In the genomic region with DNA sequence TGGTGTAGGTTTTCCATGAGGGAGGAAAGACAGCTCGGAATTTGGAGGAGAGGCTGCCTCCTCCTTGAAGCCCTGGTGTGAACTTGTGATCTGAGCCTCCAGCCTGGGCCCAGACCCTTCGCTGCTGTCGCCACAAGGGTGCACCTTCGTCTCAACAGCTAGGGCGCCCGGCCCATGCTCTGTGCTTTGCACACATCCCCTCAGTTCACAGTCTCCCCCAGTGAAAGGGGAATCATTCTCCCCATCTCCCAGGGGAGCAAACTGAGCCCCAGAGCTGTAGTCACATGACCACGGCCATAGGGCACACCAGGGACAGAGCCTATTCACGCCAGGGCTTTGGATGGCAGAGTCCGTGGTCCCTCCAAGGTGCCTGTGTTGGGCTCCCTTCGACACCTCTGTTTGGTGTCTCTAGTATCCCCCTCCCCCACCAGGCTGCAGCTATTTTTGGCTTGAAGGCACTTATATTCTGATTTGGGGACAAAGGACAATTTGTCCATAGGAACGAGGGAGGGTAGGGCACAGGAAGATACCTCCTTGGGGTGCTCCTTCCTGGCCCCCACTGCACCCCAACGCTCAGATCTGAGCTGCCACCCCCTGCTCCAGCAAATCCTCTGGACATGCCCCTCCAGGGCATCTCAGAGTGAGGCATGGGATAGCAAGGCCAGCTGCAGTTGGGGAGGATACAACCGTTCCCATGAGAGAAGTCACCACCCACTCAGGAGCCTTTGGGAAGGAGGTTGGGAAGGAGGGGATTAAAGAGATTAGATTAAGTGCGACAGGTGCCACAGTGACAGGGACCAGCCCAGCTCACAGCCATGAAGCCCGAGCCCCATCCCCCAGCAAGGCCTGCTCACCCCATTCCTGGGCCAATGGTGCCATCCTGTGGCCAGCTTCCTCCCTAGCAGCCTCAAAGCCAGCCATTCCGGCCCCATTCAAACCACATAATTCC, we compare ENCODE assay signal across 8 cellular contexts. TPM values are rescaled to one million over a fixed set of nuclear protein-coding genes. Genes with fewer than 3 reads are reported as not detected.
DNase-seq lines count a peak whose midpoint lies in the region; ATAC-seq and TF ChIP-seq lines count a peak whose summit lies in the region.

No MANE protein-coding gene starts in this region.

- H3K9me3 Mint-ChIP-seq in HFFc6 (no peaks in the 10 kb centered on the region), endothelial cell (ENCODE audit: unreplicated experiment) (no peaks in the 10 kb centered on the region)

- DNase-seq in CD1c-positive myeloid dendritic cell (ENCODE audit: extremely low spot score) (peak; percentile 68), HFFc6 (peak; percentile 51), NCI-H774 (lab: John Stamatoyannopoulos, UW) (peak; percentile 82), endothelial cell (ENCODE audit: low spot score) (peak; percentile 81), midbrain (lab: John Stamatoyannopoulos, UW) (peak; percentile 84)
- DNase-seq in activated CD8-positive, alpha-beta memory T cell treated with anti-CD3 and anti-CD28 coated beads for 48 hours (ENCODE audit: low read depth in 2 of 3, low spot score in 2 of 3): peak; percentile 30 to 54 (median 45)
- DNase-seq in stimulated activated CD8-positive, alpha-beta memory T cell treated with anti-CD3 and anti-CD28 coated beads, Interleukin-7, amount 100 ng/mL, for 48 hours (ENCODE audit: extremely low read depth in 1 of 2, low read depth in 1 of 2): peak; percentile 23 to 34

- H3K4me1 Mint-ChIP-seq in HFFc6 (ENCODE audit: low read depth) (no peaks in the 10 kb centered on the region), endothelial cell (ENCODE audit: unreplicated experiment) (peaks cover 5% of the 10 kb centered on the region)

- TF ChIP-seq CTCF in HFFc6 (IDR thresholded peaks at IDR 0.05) (peak; percentile 89), endothelial cell (IDR thresholded peaks at IDR 0.05; ENCODE audit: unreplicated experiment) (peak; percentile 51)

- H3K27me3 Mint-ChIP-seq in HFFc6 (ENCODE audit: insufficient read depth) (peaks cover 23% of the 10 kb centered on the region), endothelial cell (ENCODE audit: unreplicated experiment) (peaks cover 4% of the 10 kb centered on the region)

- H3K27ac Mint-ChIP-seq in HFFc6: no peak overlapping the region
- H3K27ac Mint-ChIP-seq in endothelial cell (ENCODE audit: unreplicated experiment): no peak overlapping the region

- ATAC-seq in HG02973 (IDR thresholded peaks at IDR 0.05; ENCODE audit: unreplicated experiment): no peak

- H3K36me3 Mint-ChIP-seq in HFFc6 (ENCODE audit: low read depth): no peaks in the 10 kb centered on the region
- H3K36me3 Mint-ChIP-seq in endothelial cell (ENCODE audit: low read depth, unreplicated experiment): no peaks in the 10 kb centered on the region

- H3K4me3 Mint-ChIP-seq in HFFc6: no peak overlapping the region
- no peak overlapping the region for H3K4me3 Mint-ChIP-seq in endothelial cell (ENCODE audit: unreplicated experiment)

RNA-seq across cellular contexts. Expression of a gene that starts 15.7 kb away (rescaled TPM):
- total RNA-seq in HFFc6 (2021; fragmentation: NEBNext Ultra II Directional; extraction: Animal tissue kit (Norgen Biotek cat#: 25700)): under 1 TPM in 1 of 6 experiments, not detected in 5; 0.06 TPM
- 1.7 TPM for total RNA-seq in endothelial cell (ENCODE audit: unreplicated experiment)

RNA-seq across cellular contexts. Expression of a gene that starts 49.9 kb away (rescaled TPM):
- total RNA-seq in HFFc6 (2021; fragmentation: NEBNext Ultra II Directional; extraction: Animal tissue kit (Norgen Biotek cat#: 25700)): under 1 TPM; 0.38 to 0.81 (median 0.63) TPM
- total RNA-seq in endothelial cell (ENCODE audit: unreplicated experiment): 80.5 TPM

Comparison
In these comparisons a context has a peak if more than half of its experiments do, and no peak if none do; other contexts are left out.
1. DNase-seq: peak in every context shown above with its lines; median percentile 84 in midbrain; 82 in NCI-H774; 81 in endothelial cell; 68 in CD1c-positive myeloid dendritic cell; 51 in HFFc6; 45 in activated CD8-positive, alpha-beta memory T cell treated with anti-CD3 and anti-CD28 coated beads for 48 hours; 28 in stimulated activated CD8-positive, alpha-beta memory T cell treated with anti-CD3 and anti-CD28 coated beads, Interleukin-7, amount 100 ng/mL, for 48 hours.
2. RNA of a gene that starts 49.9 kb away (total RNA-seq): 80.5 TPM in endothelial cell (single experiment); 0.38 to 0.81 TPM in HFFc6; every median in the first group is over 10 times any median in the second.